11 cellular contexts compared by ENCODE assay signal in the genomic region with DNA sequence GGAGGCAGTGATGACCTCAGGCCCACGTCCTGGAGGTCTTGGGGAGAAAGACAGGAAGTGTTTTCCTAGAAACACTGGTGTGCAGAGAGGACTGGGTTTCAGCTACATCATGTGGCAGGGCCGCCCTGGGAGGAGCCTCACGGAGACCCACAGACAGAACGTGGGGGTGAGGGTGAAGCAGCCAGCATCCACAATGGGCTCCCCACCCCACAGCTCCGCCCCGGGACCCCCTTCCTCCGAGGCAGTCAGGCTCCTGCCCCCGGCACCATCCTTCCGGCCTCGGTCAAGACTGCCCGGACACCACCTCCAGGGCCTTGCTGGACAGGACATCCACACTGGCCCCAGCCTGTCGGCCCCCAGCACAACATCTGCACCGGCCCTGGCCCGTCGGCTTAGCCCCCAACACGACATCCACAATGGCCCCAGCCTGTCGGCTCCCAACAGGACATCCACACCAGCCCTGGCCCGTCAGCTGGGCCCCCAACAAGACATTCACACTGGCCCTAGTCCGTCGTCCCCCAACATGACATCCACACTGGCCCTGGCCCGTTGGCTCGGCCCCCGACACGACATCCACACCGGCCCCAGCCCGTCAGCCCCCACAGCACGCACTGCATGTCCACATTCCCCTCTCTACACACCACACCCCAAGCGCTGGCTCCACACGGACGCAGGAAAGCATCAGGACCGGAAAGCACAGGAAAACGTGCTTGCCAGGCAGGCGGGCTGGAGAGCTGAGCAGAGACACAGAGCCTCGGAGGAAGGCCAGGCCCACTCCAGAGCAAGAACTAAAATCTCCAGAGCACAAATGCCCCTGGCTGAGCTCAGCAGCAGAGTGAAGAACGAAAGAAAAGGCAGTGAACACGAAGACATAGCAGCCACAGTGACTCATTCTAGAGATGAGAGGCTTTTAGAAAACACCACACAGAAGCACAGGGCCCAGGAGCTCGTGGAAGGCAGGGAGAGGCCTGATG. TPM values are rescaled to one million over a fixed set of nuclear protein-coding genes. Genes with fewer than 3 reads are reported as not detected.
A peak's percentile ranks its signal among the peaks of the same experiment; 100 is the strongest.
DNase-seq lines count a peak whose midpoint lies in the region; ATAC-seq and TF ChIP-seq lines count a peak whose summit lies in the region.
"Had no signal": no experiment of that assay in that cellular context is flagged by ENCODE, and none has a peak within 500 bp of the region (broad histone marks: within the 10 kb centered on the region; RNA-seq: fewer than 3 reads in every experiment).

No MANE protein-coding gene starts in this region.

- DNase-seq in AG09319 (ENCODE audit: extremely low read depth, low read depth): peak; percentile 0
- DNase-seq in brain microvascular endothelial cell: peak; percentile 50
- peak; percentile 44 for DNase-seq in hepatocyte (ENCODE audit: low spot score)
- DNase-seq in gastrocnemius medialis: no peak
- DNase-seq in activated T-cell treated with anti-CD3 and anti-CD28 coated beads, Interleukin-2, amount 50 U/mL, for 4 hours: no peak
- DNase-seq in T-cell: no peak
- DNase-seq in SKM-1 (lab: John Stamatoyannopoulos, UW; ENCODE audit: unreplicated experiment): no peak
- DNase-seq: activated naive CD4-positive, alpha-beta T cell treated with Interleukin-2 at 50 U/mL for 16 hours; CD4-positive, CD25-positive, alpha-beta regulatory T cell; stimulated activated CD4-positive, alpha-beta T cell treated with anti-CD3 and anti-CD28 coated beads, Interleukin-1b, Interleukin-23, amount 100 ng/mL, for 48 hours had no signal

- H3K4me1 ChIP-seq in hepatocyte (ENCODE audit: insufficient read depth): peaks cover 14% of the 10 kb centered on the region
- H3K4me1 ChIP-seq in gastrocnemius medialis: peaks cover 17 to 18% of the 10 kb centered on the region in 2 donors

- H3K4me3 Mint-ChIP-seq in activated T-cell treated with anti-CD3 and anti-CD28 coated beads, Interleukin-2, amount 50 U/mL, for 4 hours: no peak overlapping the region
- no peak overlapping the region for H3K4me3 Mint-ChIP-seq in T-cell
- H3K4me3 Mint-ChIP-seq: CD4-positive, CD25-positive, alpha-beta regulatory T cell had no signal

- no peak for TF ChIP-seq POLR2A in gastrocnemius medialis (IDR thresholded peaks at IDR 0.05)

- peaks cover 21% of the 10 kb centered on the region for H3K36me3 Mint-ChIP-seq in activated T-cell treated with anti-CD3 and anti-CD28 coated beads, Interleukin-2, amount 50 U/mL, for 4 hours (ENCODE audit: insufficient read depth)
- H3K36me3 Mint-ChIP-seq in T-cell: peaks cover 37% of the 10 kb centered on the region

- in situ Hi-C loops in brain microvascular endothelial cell (cut with HindIII; ENCODE audit: low pct_ligation_motif_present, low sequenced_read_pairs) (no loop called here), gastrocnemius medialis (cut with MboI; ENCODE audit: low sequenced_read_pairs in 4 of 4) (no loop called here)

- no peaks in the 10 kb centered on the region for H4K20me1 ChIP-seq in hepatocyte (ENCODE audit: insufficient read depth, poor library complexity, severe bottlenecking)

- H3K27me3 ChIP-seq in brain microvascular endothelial cell (replicated peaks) (no peaks in the 10 kb centered on the region), hepatocyte (no peaks in the 10 kb centered on the region), gastrocnemius medialis (no peaks in the 10 kb centered on the region)

- no peaks in the 10 kb centered on the region for H3K27me3 Mint-ChIP-seq in activated T-cell treated with anti-CD3 and anti-CD28 coated beads, Interleukin-2, amount 50 U/mL, for 4 hours (ENCODE audit: low read depth)
- no peaks in the 10 kb centered on the region for H3K27me3 Mint-ChIP-seq in T-cell
- H3K27me3 Mint-ChIP-seq: CD4-positive, CD25-positive, alpha-beta regulatory T cell had no signal

- H3K4me3 ChIP-seq in brain microvascular endothelial cell (ENCODE audit: low read depth, low read length) (no peak overlapping the region), hepatocyte (no peak overlapping the region), gastrocnemius medialis (no peak overlapping the region)

- 88% methylated on average over 36 of the region's 37 CpGs for WGBS in hepatocyte (ENCODE audit: low lambda C conversion rate, missing lambda C conversion rate)

- CTCF ChIA-PET in T-cell (lab: Charles Lee): no interaction called here

- peak overlapping the region; percentile 44 for H3K4me2 ChIP-seq in hepatocyte

- no peaks in the 10 kb centered on the region for H3K79me2 ChIP-seq in hepatocyte

- intact Hi-C loops in gastrocnemius medialis (cut with DNase I; ENCODE audit: low total_unique reads): no loop called here

- no peaks in the 10 kb centered on the region for H3K9me2 ChIP-seq in hepatocyte (replicated peaks; ENCODE audit: insufficient read depth)

- POLR2A ChIA-PET in T-cell (lab: Charles Lee): no interaction called here

- ATAC-seq in gastrocnemius medialis: peak; percentile 21 to 33
- ATAC-seq in HG02678 (IDR thresholded peaks at IDR 0.05; ENCODE audit: unreplicated experiment): no peak
- ATAC-seq in activated T-cell treated with anti-CD3 and anti-CD28 coated beads, Interleukin-2, amount 50 U/mL, for 4 hours: no peak
- no peak for ATAC-seq in T-cell (replicated peaks in 1 of 4)

- H3K36me3 ChIP-seq in brain microvascular endothelial cell (replicated peaks) (no peaks in the 10 kb centered on the region), hepatocyte (replicated peaks; ENCODE audit: insufficient read depth, low read depth) (no peaks in the 10 kb centered on the region), gastrocnemius medialis (no peaks in the 10 kb centered on the region)

- H3K27ac ChIP-seq in brain microvascular endothelial cell (peak overlapping the region; percentile 44), hepatocyte (peak overlapping the region; percentile 88), gastrocnemius medialis (peak overlapping the region; percentile 22 to 59 (median 40))

- H3K9me3 Mint-ChIP-seq in activated T-cell treated with anti-CD3 and anti-CD28 coated beads, Interleukin-2, amount 50 U/mL, for 4 hours: no peaks in the 10 kb centered on the region
- no peaks in the 10 kb centered on the region for H3K9me3 Mint-ChIP-seq in T-cell

- H3K4me1 Mint-ChIP-seq in activated T-cell treated with anti-CD3 and anti-CD28 coated beads, Interleukin-2, amount 50 U/mL, for 4 hours (ENCODE audit: low read depth): no peaks in the 10 kb centered on the region
- peaks cover 0 to 2% (median 0%) of the 10 kb centered on the region in 3 donors for H3K4me1 Mint-ChIP-seq in T-cell

- H3K9me3 ChIP-seq in hepatocyte (ENCODE audit: low read depth) (no peaks in the 10 kb centered on the region), gastrocnemius medialis (no peaks in the 10 kb centered on the region)

- H2AFZ ChIP-seq in hepatocyte: no peak overlapping the region

- TF ChIP-seq CTCF in AG09319 (IDR thresholded peaks at IDR 0.05; ENCODE audit: low read depth, low read length) (no peak), brain microvascular endothelial cell (IDR thresholded peaks at IDR 0.05; ENCODE audit: low read depth, low read length, missing control alignments) (no peak), hepatocyte (IDR thresholded peaks at IDR 0.05; ENCODE audit: poor library complexity) (no peak), gastrocnemius medialis (IDR thresholded peaks at IDR 0.05 in 4 of 5, conservative IDR thresholded peaks at IDR 0.05 in 1 of 5) (no peak)

- H3K27ac Mint-ChIP-seq in T-cell: no peak overlapping the region
- H3K27ac Mint-ChIP-seq: CD4-positive, CD25-positive, alpha-beta regulatory T cell had no signal

RNA-seq across cellular contexts. Expression of gene LMF1, which starts 50.8 kb away (rescaled TPM):
- total RNA-seq in hepatocyte (25.8 and 27.2 TPM in 2 replicates), gastrocnemius medialis (10 to 100 TPM in 2 of 4 donors, 1 to 10 TPM in 2; 7.7 to 15.8 (median 10.2) TPM), T-cell (10 to 100 TPM; 46.6 to 59.4 (median 51.1) TPM)
- polyA plus RNA-seq in hepatocyte: 29.3 and 34.3 TPM in 2 replicates
- 1 to 10 TPM; 7.7 to 9.9 (median 9.3) TPM for total RNA-seq in activated T-cell treated with anti-CD3 and anti-CD28 coated beads, Interleukin-2, amount 50 U/mL, for 4 hours

Comparison
In these comparisons a context has a peak if more than half of its experiments do, and no peak if none do; other contexts are left out.
1. DNase-seq: peak in AG09319 (single experiment), brain microvascular endothelial cell (single experiment) and hepatocyte (single experiment); none in gastrocnemius medialis (0 of 2), activated T-cell treated with anti-CD3 and anti-CD28 coated beads, Interleukin-2, amount 50 U/mL, for 4 hours (single experiment), T-cell (0 of 34) and SKM-1 (single experiment).
2. ATAC-seq: peak in gastrocnemius medialis (2 of 2); none in HG02678 (single experiment), activated T-cell treated with anti-CD3 and anti-CD28 coated beads, Interleukin-2, amount 50 U/mL, for 4 hours (0 of 2) and T-cell (0 of 4).
3. Peak in every context shown above with its lines, with median percentiles within 50 percentile points of each other: H3K27ac ChIP-seq.